Comparison of ENCODE assay signal across 1 cellular context in genomic region chr16:30740364-30741251, GRCh38.
TF ChIP-seq lines count a peak whose summit lies in the region.

No MANE protein-coding gene starts in this region.

TF ChIP-seq in A549, 52 proteins besides CTCF, POLR2A, EP300 and RAD21:
- TF ChIP-seq NPAS2 (CRISPR knock-in tag; IDR thresholded peaks at IDR 0.05; ENCODE audit: borderline replicate concordance) (no peak), JUN (IDR thresholded peaks at IDR 0.05) (peak in 1 of 2 experiments; percentile 20; a peak in 1 of 5 replicates), EHF (CRISPR knock-in tag; IDR thresholded peaks at IDR 0.05) (peak; percentile 22; the same call in 1 of the 2 replicates), POLR2AphosphoS2 (conservative IDR thresholded peaks at IDR 0.05; ENCODE audit: low read length) (peak; percentile 67; the same call in 1 of the 2 replicates), HOXB13 (CRISPR knock-in tag; IDR thresholded peaks at IDR 0.05; ENCODE audit: low read depth) (no peak), TFCP2L1 (CRISPR knock-in tag; IDR thresholded peaks at IDR 0.05) (no peak), MAFK (IDR thresholded peaks at IDR 0.05; ENCODE audit: partially characterized antibody) (peak; percentile 66), USF2 (IDR thresholded peaks at IDR 0.05) (peak; percentile 63), HMGXB4 (CRISPR knock-in tag; IDR thresholded peaks at IDR 0.05; ENCODE audit: borderline replicate concordance) (no peak), ZFP36 (IDR thresholded peaks at IDR 0.05; ENCODE audit: borderline replicate concordance, partially characterized antibody) (no peak), FOSB (CRISPR knock-in tag; IDR thresholded peaks at IDR 0.05) (peak; percentile 18; the same call in 1 of the 2 replicates), JUNB (IDR thresholded peaks at IDR 0.05) (no peak), ATOH8 (CRISPR knock-in tag; IDR thresholded peaks at IDR 0.05; ENCODE audit: low read depth) (0 out of 2 replicates have a peak, but pooled peaks have one; percentile 12), REST (IDR thresholded peaks at IDR 0.05) (no peak), MAX (IDR thresholded peaks at IDR 0.05) (peak; percentile 68)
